In the genomic region with DNA sequence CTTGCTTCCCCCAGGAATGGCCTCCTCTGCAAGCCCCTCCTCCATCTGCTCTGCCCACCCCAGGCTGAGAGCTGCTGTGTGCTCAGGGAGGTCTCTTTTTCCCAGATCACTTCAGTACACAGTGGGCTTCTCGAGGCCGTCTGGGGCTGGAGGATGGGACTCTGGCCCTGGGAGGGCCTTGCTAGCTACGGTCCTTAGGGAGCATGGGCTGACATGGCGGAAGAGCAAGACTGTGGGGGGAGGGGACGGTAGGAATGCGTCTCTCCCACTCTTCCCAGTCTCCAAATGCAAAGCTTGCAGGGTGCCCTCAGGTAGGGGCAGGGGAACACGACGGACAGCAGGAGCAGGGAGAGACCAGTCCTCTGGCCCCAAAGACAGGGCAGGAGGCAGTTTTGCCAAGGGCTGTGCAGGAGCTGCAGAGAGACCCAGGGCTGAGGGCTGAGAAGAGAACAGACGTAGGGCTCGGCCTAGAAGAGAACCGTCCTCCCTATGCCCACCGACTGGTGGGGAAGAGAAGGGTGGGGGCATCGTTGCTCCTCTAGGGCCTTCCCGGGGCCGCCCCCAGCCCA, we compare ENCODE assay signal across 10 cellular contexts. TPM values are rescaled to one million over a fixed set of nuclear protein-coding genes. Genes with fewer than 3 reads are reported as not detected.
A peak's percentile ranks its signal among the peaks of the same experiment; 100 is the strongest.
DNase-seq lines count a peak whose midpoint lies in the region; ATAC-seq, FAIRE-seq and TF ChIP-seq lines count a peak whose summit lies in the region.
"Not testable (repeated sequence)": the region's sequence is repeated elsewhere in the genome, so short reads cannot be mapped to it uniquely, and the experiment has no call there.
"Had no signal": no experiment of that assay in that cellular context is flagged by ENCODE, and none has a peak within 500 bp of the region (broad histone marks: within the 10 kb centered on the region; RNA-seq: fewer than 3 reads in every experiment).

No MANE protein-coding gene starts in this region.

- not testable (repeated sequence) for H3K79me2 ChIP-seq in H1 (ENCODE audit: control insufficient read depth in 1 of 2, insufficient read depth in 2 of 2, low read length in 2 of 2); hepatocyte

- not testable (repeated sequence) for H3K23me2 ChIP-seq in H1 (ENCODE audit: low read depth, low read length)

- POLR2A ChIA-PET in Caco-2 (lab: Charles Lee); T-cell (lab: Charles Lee): not testable (repeated sequence)
- POLR2A ChIA-PET in H1 (lab: Charles Lee; ENCODE audit: partially characterized antibody) = interaction anchor here (1.2 to 1.7 kb wide), 2 partner anchors 15 to 93 kb away, joined by 4 read pairs; no protein-coding TSS in a partner anchor

- H2BK20ac ChIP-seq in H1 (ENCODE audit: low read length) = not testable (repeated sequence)

- intact Hi-C loops in Caco-2 (cut with micrococcal nuclease; ENCODE audit: unreplicated experiment); psoas muscle (cut with DNase I); tibial artery (cut with DNase I; ENCODE audit: low total_unique reads): not testable (repeated sequence)

- not testable (repeated sequence) for TF ChIP-seq CTCF in Caco-2 (IDR thresholded peaks at IDR 0.05; ENCODE audit: insufficient read depth in 1 of 2, low read depth in 1 of 2, low read length in 1 of 2, severe bottlenecking in 1 of 2, unreplicated experiment in 1 of 2); H1 (IDR thresholded peaks at IDR 0.05; ENCODE audit: control extremely low read depth in 1 of 3, insufficient read depth in 1 of 3, low read depth in 1 of 3, low read length in 3 of 3); hepatocyte (IDR thresholded peaks at IDR 0.05; ENCODE audit: poor library complexity); mesothelial cell of epicardium (IDR thresholded peaks at IDR 0.05; ENCODE audit: unreplicated experiment); psoas muscle (IDR thresholded peaks at IDR 0.05); tibial artery (IDR thresholded peaks at IDR 0.05)

- not testable (repeated sequence) for H3K23ac ChIP-seq in H1 (ENCODE audit: insufficient read length)

- not testable (repeated sequence) for H3K4me3 ChIP-seq in Caco-2 (ENCODE audit: low read depth, low read length)
- peak overlapping the region; percentile 46 to 73 (median 58) for H3K4me3 ChIP-seq in H1 (ENCODE audit: extremely low read depth in 1 of 4, insufficient read depth in 2 of 4, low read depth in 3 of 4, low read length in 4 of 4)
- H3K4me3 ChIP-seq in hepatocyte = peak overlapping the region; percentile 55
- peak overlapping the region; percentile 68 for H3K4me3 ChIP-seq in psoas muscle
- H3K4me3 ChIP-seq in tibial artery = peak overlapping the region; percentile 62 to 82

- ATAC-seq in T-cell (replicated peaks in 1 of 4); psoas muscle: not testable (repeated sequence)

- not testable (repeated sequence) for DNase-seq in Caco-2; T-cell; mesothelial cell of epicardium (ENCODE audit: low spot score in 2 of 2, unreplicated experiment in 2 of 2); psoas muscle; tibial artery
- DNase-seq in amniotic epithelial cell (ENCODE audit: low read depth) = peak; percentile 3
- peak in 1 of 2 experiments; percentile 49 for DNase-seq in H1 (ENCODE audit: low read depth in 1 of 2, low spot score in 2 of 2)
- DNase-seq in hepatocyte (ENCODE audit: low spot score) = peak; percentile 31

- H3K27me3 ChIP-seq in Caco-2 (replicated peaks; ENCODE audit: control insufficient read depth, insufficient read depth, low read length); H1 (replicated peaks in 1 of 4; ENCODE audit: control insufficient read depth in 3 of 4, extremely low read depth in 1 of 4, insufficient read depth in 3 of 4, low read length in 3 of 4); hepatocyte; psoas muscle (ENCODE audit: insufficient read depth in 3 of 3, low read length in 2 of 3); tibial artery: not testable (repeated sequence)

- H3K27ac Mint-ChIP-seq in Caco-2 (ENCODE audit: unreplicated experiment); T-cell: not testable (repeated sequence)
- H3K27ac Mint-ChIP-seq in mesothelial cell of epicardium = peak overlapping the region; percentile 69

- H2AFZ ChIP-seq in H1 (ENCODE audit: low read length) = not testable (repeated sequence)
- peak overlapping the region; percentile 20 for H2AFZ ChIP-seq in hepatocyte

- not testable (repeated sequence) for H2BK5ac ChIP-seq in H1 (ENCODE audit: low read depth, low read length)

- H3K56ac ChIP-seq in H1 (replicated peaks; ENCODE audit: insufficient read length, low read depth, low read length) = not testable (repeated sequence)

- peak; percentile 65 for FAIRE-seq in H1 (lab: Jason Lieb, UNC)

- H3K9ac ChIP-seq in H1 (replicated peaks in 1 of 4; ENCODE audit: extremely low read depth in 1 of 4, low read depth in 3 of 4, low read length in 3 of 4) = peak overlapping the region in 1 of 4 experiments; percentile 37; a peak in 2 of 7 replicates

- TF ChIP-seq RAD21 in H1 (IDR thresholded peaks at IDR 0.05 in 1 of 2, conservative IDR thresholded peaks at IDR 0.05 in 1 of 2; ENCODE audit: low read depth in 2 of 2, low read length in 2 of 2) = not testable (repeated sequence)

- H2BK120ac ChIP-seq in H1 (replicated peaks; ENCODE audit: low read depth, low read length) = not testable (repeated sequence)

- peak overlapping the region; percentile 32; the same call in 1 of the 2 replicates for H3K18ac ChIP-seq in H1 (ENCODE audit: extremely low read depth, low read length)

- not testable (repeated sequence) for H3K4me1 Mint-ChIP-seq in Caco-2 (ENCODE audit: low read depth, unreplicated experiment)
- H3K4me1 Mint-ChIP-seq in T-cell (peaks cover 5 to 11% (median 7%) of the 10 kb centered on the region in 3 donors), mesothelial cell of epicardium (peaks cover 12% of the 10 kb centered on the region)

- not testable (repeated sequence) for H2AK5ac ChIP-seq in H1 (ENCODE audit: low read depth, low read length)

- not testable (repeated sequence) for H4K20me1 ChIP-seq in H1 (replicated peaks in 1 of 2; ENCODE audit: control insufficient read depth in 1 of 2, insufficient read depth in 2 of 2, low read length in 2 of 2); hepatocyte (ENCODE audit: insufficient read depth, poor library complexity, severe bottlenecking)

- H3K4me1 ChIP-seq in Caco-2; H1 (replicated peaks in 1 of 4; ENCODE audit: control insufficient read depth in 3 of 4, insufficient read depth in 4 of 4, low read length in 3 of 4); hepatocyte (ENCODE audit: insufficient read depth); psoas muscle: not testable (repeated sequence)
- H3K4me1 ChIP-seq in tibial artery = peaks cover 0 to 14% (median 0%) of the 10 kb centered on the region in 4 donors

- H3K4me3 Mint-ChIP-seq in Caco-2 (ENCODE audit: unreplicated experiment) (peak overlapping the region; percentile 73), T-cell (peak overlapping the region; percentile 43 to 70 (median 61)), mesothelial cell of epicardium (peak overlapping the region; percentile 91)

- 0% methylated on average over 3 of the region's 15 CpGs; no CpG with 5 or more reads in 1 of the 2 experiments for whole genome bisulfite sequencing in H1 (ENCODE audit: extremely low coverage in 1 of 2, insufficient coverage in 1 of 2, insufficient read length in 1 of 2, insufficient replicate concordance in 2 of 2, low coverage in 1 of 2, low lambda C conversion rate in 2 of 2, missing lambda C conversion rate in 1 of 2), 2 experiments
- WGBS in hepatocyte (ENCODE audit: low lambda C conversion rate, missing lambda C conversion rate) = 40% methylated on average over 15 of the region's 15 CpGs
- WGBS in psoas muscle, 3 donors = 39 to 62% (median 53%) methylated on average over 8 to 15 of the region's 15 CpGs

- not testable (repeated sequence) for H4K8ac ChIP-seq in H1 (ENCODE audit: extremely low read depth, insufficient read depth, low read length)

- H2BK15ac ChIP-seq in H1 (ENCODE audit: low read length) = not testable (repeated sequence)

- H3K9me3 ChIP-seq in Caco-2; H1 (ENCODE audit: insufficient read depth in 2 of 2, low read depth in 1 of 2, low read length in 1 of 2); hepatocyte (ENCODE audit: low read depth); psoas muscle; tibial artery: not testable (repeated sequence)

- H3K27ac ChIP-seq in H1 (ENCODE audit: low read depth, low read length); psoas muscle: not testable (repeated sequence)
- H3K27ac ChIP-seq in hepatocyte = peak overlapping the region; percentile 48
- peak overlapping the region in 1 of 2 donors; percentile 34 for H3K27ac ChIP-seq in tibial artery

- H3K4me2 ChIP-seq in H1 (ENCODE audit: insufficient read depth in 1 of 2, low read depth in 2 of 2, low read length in 2 of 2) (peak overlapping the region; percentile 72 to 88), hepatocyte (peak overlapping the region; percentile 80)

- BruUV-seq in Caco-2 (replicated peaks; lab: Mats Ljungman, UMichigan) = not testable (repeated sequence)

- H3K14ac ChIP-seq in H1 (ENCODE audit: insufficient read length) = not testable (repeated sequence)

- H3K9me3 Mint-ChIP-seq in Caco-2 (ENCODE audit: unreplicated experiment); T-cell; mesothelial cell of epicardium: not testable (repeated sequence)

- H4K5ac ChIP-seq in H1 (ENCODE audit: insufficient read length, low read depth, low read length) = peak overlapping the region; percentile 66

- H3K9me2 ChIP-seq in hepatocyte (replicated peaks; ENCODE audit: insufficient read depth) = not testable (repeated sequence)

- H3K36me3 Mint-ChIP-seq in Caco-2 (ENCODE audit: insufficient read depth, unreplicated experiment); T-cell; mesothelial cell of epicardium: not testable (repeated sequence)

- CTCF ChIA-PET in Caco-2 (lab: Charles Lee); H1 (lab: Charles Lee; ENCODE audit: partially characterized antibody): not testable (repeated sequence)
- CTCF ChIA-PET in T-cell (lab: Charles Lee) = interaction anchor here in 1 of 2 donors (0.8 kb wide), 1 partner anchor 11 kb away, joined by 3 read pairs; no protein-coding TSS in a partner anchor

- not testable (repeated sequence) for H3K79me1 ChIP-seq in H1 (ENCODE audit: low read depth, low read length)

- not testable (repeated sequence) for TF ChIP-seq EP300 in H1 (IDR thresholded peaks at IDR 0.05; ENCODE audit: borderline replicate concordance in 1 of 2, low read depth in 2 of 2, low read length in 2 of 2)

- not testable (repeated sequence) for TF ChIP-seq POLR2A in H1 (IDR thresholded peaks at IDR 0.05; ENCODE audit: control extremely low read depth in 1 of 2, low read depth in 2 of 2, low read length in 2 of 2)

- H3K36me3 ChIP-seq in Caco-2 (ENCODE audit: control insufficient read depth, insufficient read depth, low read length); H1 (ENCODE audit: control insufficient read depth in 2 of 4, insufficient read depth in 4 of 4, low read length in 3 of 4); hepatocyte (replicated peaks; ENCODE audit: insufficient read depth, low read depth); psoas muscle (ENCODE audit: insufficient read depth in 1 of 2, low read depth in 1 of 2); tibial artery: not testable (repeated sequence)

- not testable (repeated sequence) for H2BK12ac ChIP-seq in H1 (ENCODE audit: low read depth, low read length)

- H3K27me3 Mint-ChIP-seq in Caco-2 (ENCODE audit: insufficient read depth, unreplicated experiment); mesothelial cell of epicardium (ENCODE audit: low read depth): not testable (repeated sequence)
- H3K27me3 Mint-ChIP-seq in T-cell = peaks cover 15 to 22% of the 10 kb centered on the region in 2 donors

- not testable (repeated sequence) for H3K4ac ChIP-seq in H1 (replicated peaks; ENCODE audit: insufficient read length, low read depth, low read length)

- not testable (repeated sequence) for H4K91ac ChIP-seq in H1 (replicated peaks; ENCODE audit: insufficient read length, low read length)

RNA-seq across cellular contexts. Expression of gene SMIM10L2B, which starts 1.3 kb away (rescaled TPM):
- total RNA-seq in Caco-2 (2022) (0.42 and 0.79 TPM in 2 replicates), T-cell (under 1 TPM; 0.36 to 0.89 (median 0.60) TPM), hepatocyte (10.6 and 12.3 TPM in 2 replicates), mesothelial cell of epicardium (11.6 to 13.7 TPM (median 13.2 TPM) in 3 replicates), psoas muscle (1 to 10 TPM in 1 of 4 donors, under 1 TPM in 3; 0.42 to 1.5 (median 0.55) TPM)
- 4.2 TPM in 2 replicates for total RNA-seq in H1 (2021; fragmentation: NEBNext Ultra II Directional; extraction: Animal tissue kit (Norgen Biotek cat#: 25700))
- polyA plus RNA-seq in H1 (2011; rRNA removed) (4.6 and 7.7 TPM in 2 replicates), hepatocyte (14.9 and 16.1 TPM in 2 replicates), psoas muscle (under 1 TPM; 0.22 to 0.31 (median 0.24) TPM)
- 5.4 TPM for polyA plus RNA-seq in H1 (2011; cell fraction: cytosol; rRNA removed)
- 7.4 TPM for polyA plus RNA-seq in H1 (2011; cell fraction: nucleus; rRNA removed)
- 2.7 to 4.2 TPM (median 3.6 TPM) in 4 replicates for polyA plus RNA-seq in H1 (2012, experiment 1 of 2)
- 2.6 TPM for polyA plus RNA-seq in H1 (2012, experiment 2 of 2)
- polyA plus RNA-seq in H1 (2013, experiment 1 of 2) = 2.8 TPM
- polyA plus RNA-seq in H1 (2013, experiment 2 of 2) = 3.0 TPM
- polyA minus RNA-seq in H1 (2011; rRNA and poly(A)+ RNA removed) = 3.6 and 6.2 TPM in 2 replicates
- polyA minus RNA-seq in H1 (2011; cell fraction: cytosol; rRNA and poly(A)+ RNA removed) = 3.0 TPM
- polyA minus RNA-seq in H1 (2011; cell fraction: nucleus; rRNA and poly(A)+ RNA removed) = 14.3 TPM
- total RNA-seq: T-helper 2 cell treated with Interferon-gamma antibody and Interleukin-4, amounts not matched to agents 100 ng/mL and 5 ng/mL, for 36 hours had no signal

RNA-seq across cellular contexts. Expression of gene ETDB, which starts 23.1 kb away (rescaled TPM):
- total RNA-seq in Caco-2 (2022) (not detected in 2 replicates), T-cell (not detected), hepatocyte (not detected in 2 replicates), mesothelial cell of epicardium (not detected in 3 replicates), psoas muscle (not detected)
- not detected in 2 replicates for total RNA-seq in H1 (2021; fragmentation: NEBNext Ultra II Directional; extraction: Animal tissue kit (Norgen Biotek cat#: 25700))
- polyA plus RNA-seq in H1 (2011; rRNA removed) (not detected in 2 replicates), hepatocyte (not detected in 2 replicates), psoas muscle (not detected)
- not detected for polyA plus RNA-seq in H1 (2011; cell fraction: cytosol; rRNA removed)
- not detected for polyA plus RNA-seq in H1 (2011; cell fraction: nucleus; rRNA removed)
- polyA plus RNA-seq in H1 (2012, experiment 1 of 2) = not detected in 4 replicates
- not detected for polyA plus RNA-seq in H1 (2012, experiment 2 of 2)
- polyA plus RNA-seq in H1 (2013, experiment 1 of 2) = not detected
- polyA plus RNA-seq in H1 (2013, experiment 2 of 2) = not detected
- not detected in 2 replicates for polyA minus RNA-seq in H1 (2011; rRNA and poly(A)+ RNA removed)
- not detected for polyA minus RNA-seq in H1 (2011; cell fraction: cytosol; rRNA and poly(A)+ RNA removed)
- polyA minus RNA-seq in H1 (2011; cell fraction: nucleus; rRNA and poly(A)+ RNA removed) = not detected
- total RNA-seq: lung microvascular endothelial cell; T-helper 2 cell treated with Interferon-gamma antibody and Interleukin-4, amounts not matched to agents 100 ng/mL and 5 ng/mL, for 36 hours had no signal

RNA-seq across cellular contexts. Expression of gene RTL8A, which starts 45.3 kb away (rescaled TPM):
- total RNA-seq in Caco-2 (2022) (52.3 and 55.2 TPM in 2 replicates), T-cell (10 to 100 TPM in 3 of 5 donors, 1 to 10 TPM in 2; 8.0 to 23.5 (median 18.5) TPM), hepatocyte (17.7 and 30.2 TPM in 2 replicates), mesothelial cell of epicardium (48.0 to 53.4 TPM (median 48.8 TPM) in 3 replicates), psoas muscle (10 to 100 TPM; 12.1 to 16.3 (median 15.6) TPM)
- total RNA-seq in H1 (2021; fragmentation: NEBNext Ultra II Directional; extraction: Animal tissue kit (Norgen Biotek cat#: 25700)) = 32.2 and 34.3 TPM in 2 replicates
- polyA plus RNA-seq in H1 (2011; rRNA removed) (139 and 142 TPM in 2 replicates), hepatocyte (156 and 164 TPM in 2 replicates), psoas muscle (10 to 100 TPM; 27.0 to 60.0 (median 30.2) TPM)
- polyA plus RNA-seq in H1 (2011; cell fraction: cytosol; rRNA removed) = 57.3 TPM
- polyA plus RNA-seq in H1 (2011; cell fraction: nucleus; rRNA removed) = 74.8 TPM
- polyA plus RNA-seq in H1 (2012, experiment 1 of 2) = 54.3 to 92.3 TPM (median 88.9 TPM) in 4 replicates
- 97.6 TPM for polyA plus RNA-seq in H1 (2012, experiment 2 of 2)
- 79.0 TPM for polyA plus RNA-seq in H1 (2013, experiment 1 of 2)
- 81.0 TPM for polyA plus RNA-seq in H1 (2013, experiment 2 of 2)
- polyA minus RNA-seq in H1 (2011; rRNA and poly(A)+ RNA removed) = 14.3 and 28.5 TPM in 2 replicates
- polyA minus RNA-seq in H1 (2011; cell fraction: cytosol; rRNA and poly(A)+ RNA removed) = 20.3 TPM
- 19.4 TPM for polyA minus RNA-seq in H1 (2011; cell fraction: nucleus; rRNA and poly(A)+ RNA removed)
